In the genomic region with DNA sequence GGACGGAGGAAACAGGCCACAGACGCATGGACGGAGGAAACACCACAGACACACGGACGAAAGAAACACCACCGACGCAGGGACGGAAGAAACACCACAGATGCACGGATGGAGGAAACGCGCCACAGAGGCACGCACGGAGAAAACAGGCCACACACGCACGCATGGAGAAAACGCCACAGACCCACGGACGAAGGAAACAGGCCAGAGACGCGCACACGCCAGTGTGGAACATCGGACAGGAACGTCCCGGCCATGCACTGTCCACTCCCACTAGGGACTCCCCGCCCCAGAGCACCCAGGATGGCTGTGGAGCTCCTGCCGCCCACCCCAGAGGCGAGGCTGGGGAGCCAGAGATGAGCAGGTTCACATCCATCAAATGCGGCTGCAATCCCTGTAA, we compare ENCODE assay signal across 24 cellular contexts. TPM values are rescaled to one million over a fixed set of nuclear protein-coding genes. Genes with fewer than 3 reads are reported as not detected.
DNase-seq lines count a peak whose midpoint lies in the region; ATAC-seq, FAIRE-seq and TF ChIP-seq lines count a peak whose summit lies in the region.
"Had no signal": no experiment of that assay in that cellular context is flagged by ENCODE, and none has a peak within 500 bp of the region (broad histone marks: within the 10 kb centered on the region; RNA-seq: fewer than 3 reads in every experiment).

No MANE protein-coding gene starts in this region.

- CTCF ChIA-PET in H1 (lab: Charles Lee; ENCODE audit: partially characterized antibody) = interaction anchor here (1.5 kb wide), 1 partner anchor 117 kb away, joined by 6 read pairs; no protein-coding TSS in a partner anchor

- peak overlapping the region; percentile 75; the same call in 1 of the 2 replicates for H2AK5ac ChIP-seq in H1 (ENCODE audit: low read depth, low read length)

- no peak overlapping the region for H4K91ac ChIP-seq in H1 (replicated peaks; ENCODE audit: insufficient read length, low read length)

- TF ChIP-seq POLR2A in H1 (IDR thresholded peaks at IDR 0.05; ENCODE audit: control extremely low read depth in 1 of 2, low read depth in 2 of 2, low read length in 2 of 2) = no peak

- H4K5ac ChIP-seq in H1 (ENCODE audit: insufficient read length, low read depth, low read length) = no peak overlapping the region

- peaks cover 3 to 20% of the 10 kb centered on the region in 2 experiments for H4K20me1 ChIP-seq in H1 (replicated peaks in 1 of 2; ENCODE audit: control insufficient read depth in 1 of 2, insufficient read depth in 2 of 2, low read length in 2 of 2)

- H3K4me3 Mint-ChIP-seq in progenitor cell of endocrine pancreas (ENCODE audit: low read depth) = no peak overlapping the region
- H3K4me3 Mint-ChIP-seq: CD8-positive, alpha-beta T cell had no signal

- TF ChIP-seq EP300 in H1 (IDR thresholded peaks at IDR 0.05; ENCODE audit: borderline replicate concordance in 1 of 2, low read depth in 2 of 2, low read length in 2 of 2) = no peak

- H3K36me3 Mint-ChIP-seq in progenitor cell of endocrine pancreas (ENCODE audit: insufficient read depth) = peaks cover 2% of the 10 kb centered on the region
- H3K36me3 Mint-ChIP-seq: CD8-positive, alpha-beta T cell; IgD-negative memory B cell had no signal

- H3K79me1 ChIP-seq in H1 (ENCODE audit: low read depth, low read length) = peaks cover 20% of the 10 kb centered on the region

- H2BK5ac ChIP-seq in H1 (ENCODE audit: low read depth, low read length) = no peak overlapping the region; the same call in 1 of the 2 replicates

- H3K36me3 ChIP-seq in H1 (ENCODE audit: control insufficient read depth in 2 of 4, insufficient read depth in 4 of 4, low read length in 3 of 4) (no peaks in the 10 kb centered on the region; a peak in 1 of 8 replicates), kidney (ENCODE audit: control insufficient read depth in 1 of 2, insufficient read depth in 2 of 2, low read length in 2 of 2) (no peaks in the 10 kb centered on the region)

- H3K27me3 ChIP-seq in H1 (replicated peaks in 1 of 4; ENCODE audit: control insufficient read depth in 3 of 4, extremely low read depth in 1 of 4, insufficient read depth in 3 of 4, low read length in 3 of 4) = no peaks in the 10 kb centered on the region

- no peak overlapping the region for H3K27ac Mint-ChIP-seq in progenitor cell of endocrine pancreas
- H3K27ac Mint-ChIP-seq: CD8-positive, alpha-beta T cell; IgD-negative memory B cell had no signal

- peaks cover 15 to 40% of the 10 kb centered on the region in 2 experiments for H3K79me2 ChIP-seq in H1 (ENCODE audit: control insufficient read depth in 1 of 2, insufficient read depth in 2 of 2, low read length in 2 of 2)

- ATAC-seq in GM21825 (IDR thresholded peaks at IDR 0.05; ENCODE audit: unreplicated experiment) (no peak), GM21390 (IDR thresholded peaks at IDR 0.05; ENCODE audit: unreplicated experiment) (no peak)
- ATAC-seq: CD8-positive, alpha-beta T cell; HCT116; Panc1 had no signal

- no peak overlapping the region for H2BK20ac ChIP-seq in H1 (ENCODE audit: low read length)

- H3K14ac ChIP-seq in H1 (ENCODE audit: insufficient read length) = no peak overlapping the region

- H3K4me3 ChIP-seq in H1 (ENCODE audit: extremely low read depth in 1 of 4, insufficient read depth in 2 of 4, low read depth in 3 of 4, low read length in 4 of 4) (no peak overlapping the region), kidney (ENCODE audit: low read length in 2 of 2) (no peak overlapping the region)

- H3K9ac ChIP-seq in H1 (replicated peaks in 1 of 4; ENCODE audit: extremely low read depth in 1 of 4, low read depth in 3 of 4, low read length in 3 of 4) = no peak overlapping the region
- H3K9ac ChIP-seq in kidney (ENCODE audit: low read length in 2 of 2) = no peak overlapping the region

- no peak overlapping the region for H2BK120ac ChIP-seq in H1 (replicated peaks; ENCODE audit: low read depth, low read length)

- 90% methylated on average over 27 of the region's 28 CpGs; no CpG with 5 or more reads in 1 of the 2 experiments for WGBS in H1 (ENCODE audit: extremely low coverage in 1 of 2, insufficient coverage in 1 of 2, insufficient read length in 1 of 2, insufficient replicate concordance in 2 of 2, low coverage in 1 of 2, low lambda C conversion rate in 2 of 2, missing lambda C conversion rate in 1 of 2), 2 experiments

- H2AFZ ChIP-seq in H1 (ENCODE audit: low read length) = no peak overlapping the region

- no peak for TF ChIP-seq CTCF in H1 (IDR thresholded peaks at IDR 0.05; ENCODE audit: control extremely low read depth in 1 of 3, insufficient read depth in 1 of 3, low read depth in 1 of 3, low read length in 3 of 3)
- TF ChIP-seq CTCF in progenitor cell of endocrine pancreas (IDR thresholded peaks at IDR 0.05; ENCODE audit: unreplicated experiment) = no peak
- TF ChIP-seq CTCF in kidney (IDR thresholded peaks at IDR 0.05; ENCODE audit: borderline replicate concordance, extremely low read depth, insufficient read depth) = no peak

- no peak overlapping the region for H3K18ac ChIP-seq in H1 (ENCODE audit: extremely low read depth, low read length)

- H4K8ac ChIP-seq in H1 (ENCODE audit: extremely low read depth, insufficient read depth, low read length) = no peak overlapping the region

- H3K4ac ChIP-seq in H1 (replicated peaks; ENCODE audit: insufficient read length, low read depth, low read length) = no peak overlapping the region

- H3K9me3 ChIP-seq in H1 (ENCODE audit: insufficient read depth in 2 of 2, low read depth in 1 of 2, low read length in 1 of 2) = peaks cover 0 to 4% of the 10 kb centered on the region in 2 experiments; a peak in 3 of 4 replicates
- H3K9me3 ChIP-seq in kidney (ENCODE audit: control insufficient read depth in 1 of 2, low read length in 2 of 2) = no peaks in the 10 kb centered on the region

- H2BK15ac ChIP-seq in H1 (ENCODE audit: low read length) = no peak overlapping the region

- H3K23ac ChIP-seq in H1 (ENCODE audit: insufficient read length) = no peak overlapping the region

- H3K27me3 Mint-ChIP-seq in progenitor cell of endocrine pancreas = no peaks in the 10 kb centered on the region
- H3K27me3 Mint-ChIP-seq: IgD-negative memory B cell had no signal

- peaks cover 8% of the 10 kb centered on the region for H3K9me3 Mint-ChIP-seq in progenitor cell of endocrine pancreas (ENCODE audit: low read depth)
- H3K9me3 Mint-ChIP-seq: CD8-positive, alpha-beta T cell had no signal

- H3K4me1 ChIP-seq in H1 (replicated peaks in 1 of 4; ENCODE audit: control insufficient read depth in 3 of 4, insufficient read depth in 4 of 4, low read length in 3 of 4) = no peaks in the 10 kb centered on the region
- H3K4me1 ChIP-seq in kidney (ENCODE audit: control insufficient read depth in 1 of 2, insufficient read depth in 1 of 2, low read depth in 1 of 2, low read length in 2 of 2) = peaks cover 0 to 6% of the 10 kb centered on the region in 2 donors

- H2BK12ac ChIP-seq in H1 (ENCODE audit: low read depth, low read length) = no peak overlapping the region

- no peak for DNase-seq in H1 (ENCODE audit: low read depth in 1 of 2, low spot score in 2 of 2)
- DNase-seq in mesenteric fat pad (ENCODE audit: low spot score) = peak; percentile 78
- peak; percentile 6 for DNase-seq in progenitor cell of endocrine pancreas (ENCODE audit: low spot score, unreplicated experiment)
- peak; percentile 27 for DNase-seq in ureter (ENCODE audit: low spot score)
- no peak for DNase-seq in kidney
- DNase-seq in iPS-NIHi11 (ENCODE audit: low spot score) = no peak
- DNase-seq: DMS153; GOT3; NCI-H1105; NCI-H146; NCI-H2029 treated with DMSO at 0.1 percent for 48 hours; NCI-H2171; NCI-H345; NCI-H524; NCI-H774; NK-92 treated with Interleukin-12 subunit alpha and Interleukin-12 subunit beta, amount 100 ng/mL, for 24 hours; SIG-M5 had no signal

- H3K27ac ChIP-seq in H1 (ENCODE audit: low read depth, low read length) = no peak overlapping the region
- no peak overlapping the region for H3K27ac ChIP-seq in kidney (ENCODE audit: low read depth in 2 of 2, low read length in 2 of 2)

- no peak for TF ChIP-seq RAD21 in H1 (IDR thresholded peaks at IDR 0.05 in 1 of 2, conservative IDR thresholded peaks at IDR 0.05 in 1 of 2; ENCODE audit: low read depth in 2 of 2, low read length in 2 of 2)

- intact Hi-C loops in kidney (cut with DNase I) = no loop called here

- no peak overlapping the region for H3K56ac ChIP-seq in H1 (replicated peaks; ENCODE audit: insufficient read length, low read depth, low read length)

- peaks cover 11% of the 10 kb centered on the region for H3K23me2 ChIP-seq in H1 (ENCODE audit: low read depth, low read length)

- FAIRE-seq in H1 (lab: Jason Lieb, UNC) (no peak), kidney (lab: Jason Lieb, UNC) (no peak)
- FAIRE-seq: GM12891 had no signal

- peaks cover 2% of the 10 kb centered on the region for H3K4me1 Mint-ChIP-seq in progenitor cell of endocrine pancreas (ENCODE audit: low read depth)
- H3K4me1 Mint-ChIP-seq: IgD-negative memory B cell had no signal

- POLR2A ChIA-PET in H1 (lab: Charles Lee; ENCODE audit: partially characterized antibody) = no interaction called here

- no peak overlapping the region for H3K4me2 ChIP-seq in H1 (ENCODE audit: insufficient read depth in 1 of 2, low read depth in 2 of 2, low read length in 2 of 2)

TF ChIP-seq in H1, 55 proteins besides CTCF, POLR2A, EP300 and RAD21:
- TF ChIP-seq EGR1 (IDR thresholded peaks at IDR 0.05; ENCODE audit: borderline replicate concordance, low read depth, low read length) = no peak
- TF ChIP-seq EZH2 (IDR thresholded peaks at IDR 0.05; ENCODE audit: low read depth, low read length, severe bottlenecking) = no peak
- no peak for TF ChIP-seq YY1 (IDR thresholded peaks at IDR 0.05; ENCODE audit: low read depth, low read length)
- TF ChIP-seq JUND (IDR thresholded peaks at IDR 0.05; ENCODE audit: low read length) = no peak
- TF ChIP-seq NANOG (IDR thresholded peaks at IDR 0.05; ENCODE audit: insufficient read depth, low read depth, low read length, poor library complexity, severe bottlenecking) = no peak
TF ChIP-seq in H1: peak in this region for 0.

RNA-seq across cellular contexts. Expression of gene DIP2C, which starts 17.3 kb away (rescaled TPM):
- 8.8 and 9.3 TPM in 2 replicates for total RNA-seq in H1 (2021; fragmentation: NEBNext Ultra II Directional; extraction: Animal tissue kit (Norgen Biotek cat#: 25700))
- 3.8 and 6.1 TPM in 2 replicates for polyA plus RNA-seq in H1 (2011; rRNA removed)
- polyA plus RNA-seq in H1 (2011; cell fraction: cytosol; rRNA removed) = 3.8 TPM
- 13.3 TPM for polyA plus RNA-seq in H1 (2011; cell fraction: nucleus; rRNA removed)
- polyA plus RNA-seq in H1 (2012, experiment 1 of 2) = 5.4 to 6.5 TPM (median 6.2 TPM) in 4 replicates
- polyA plus RNA-seq in H1 (2012, experiment 2 of 2) = 1.4 TPM
- 3.3 TPM for polyA plus RNA-seq in H1 (2013, experiment 1 of 2)
- polyA plus RNA-seq in H1 (2013, experiment 2 of 2) = 3.0 TPM
- polyA minus RNA-seq in H1 (2011; rRNA and poly(A)+ RNA removed) = 8.7 and 9.7 TPM in 2 replicates
- 6.4 TPM for polyA minus RNA-seq in H1 (2011; cell fraction: cytosol; rRNA and poly(A)+ RNA removed)
- polyA minus RNA-seq in H1 (2011; cell fraction: nucleus; rRNA and poly(A)+ RNA removed) = 11.3 TPM
- total RNA-seq in mesenteric fat pad = 38.5 TPM
- 26.3 and 27.2 TPM in 2 replicates for total RNA-seq in progenitor cell of endocrine pancreas
- 26.8 TPM for total RNA-seq in ureter
- 22.6 TPM for total RNA-seq in kidney
- polyA plus RNA-seq in kidney (ENCODE audit: insufficient read depth, low read depth, low replicate concordance) = 6.2 TPM

Comparison
In these comparisons a context has a peak if more than half of its experiments do, and no peak if none do; other contexts are left out.
1. DNase-seq: peak in mesenteric fat pad (single experiment), progenitor cell of endocrine pancreas (single experiment) and ureter (single experiment); none in H1 (0 of 2), kidney (single experiment) and iPS-NIHi11 (single experiment).